Comparison of ENCODE assay signal across 8 cellular contexts in the genomic region with DNA sequence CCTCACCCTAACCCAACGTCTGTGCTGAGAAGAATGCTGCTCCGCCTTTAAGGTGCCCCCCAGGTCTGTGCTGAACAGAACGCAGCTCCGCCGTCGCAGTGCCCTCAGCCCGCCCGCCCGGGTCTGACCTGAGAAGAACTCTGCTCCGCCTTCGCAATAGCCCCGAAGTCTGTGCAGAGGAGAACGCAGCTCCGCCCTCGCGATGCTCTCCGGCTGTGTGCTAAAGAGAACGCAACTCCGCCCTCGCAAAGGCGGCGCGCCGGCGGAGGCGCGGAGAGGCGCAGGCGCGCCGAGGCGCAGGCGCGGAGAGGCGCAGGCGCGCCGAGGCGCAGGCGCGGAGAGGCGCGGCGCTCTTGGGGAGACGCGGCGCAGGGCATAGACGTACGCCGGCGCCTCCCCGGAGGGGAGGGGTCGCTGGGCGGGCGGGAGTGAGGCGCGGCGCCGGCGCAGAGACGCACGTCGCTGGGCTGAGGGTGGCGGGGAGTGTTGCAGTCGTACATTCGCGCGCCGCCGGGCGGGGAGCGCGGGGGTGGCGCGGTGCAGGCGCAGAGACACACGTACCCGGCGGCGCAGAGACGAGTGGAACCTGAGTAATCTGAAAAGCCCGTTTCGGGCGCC. TPM values are rescaled to one million over a fixed set of nuclear protein-coding genes. Genes with fewer than 3 reads are reported as not detected.
DNase-seq lines count a peak whose midpoint lies in the region; ATAC-seq and TF ChIP-seq lines count a peak whose summit lies in the region.
"Not testable (repeated sequence)": the region's sequence is repeated elsewhere in the genome, so short reads cannot be mapped to it uniquely, and the experiment has no call there.

No MANE protein-coding gene starts in this region.

- not testable (repeated sequence) for H4K8ac ChIP-seq in mesenchymal stem cell (ENCODE audit: low read length)

- not testable (repeated sequence) for H2BK12ac ChIP-seq in mesenchymal stem cell (ENCODE audit: low read length in 2 of 2)

- H3K36me3 ChIP-seq in esophagus muscularis mucosa; mesenchymal stem cell (ENCODE audit: control insufficient read depth in 1 of 2, insufficient read depth in 2 of 2, low read depth in 1 of 2, low read length in 2 of 2): not testable (repeated sequence)

- H3K14ac ChIP-seq in mesenchymal stem cell (ENCODE audit: low read length in 2 of 2), result not testable (repeated sequence)

- not testable (repeated sequence) for H3K9me3 ChIP-seq in AG04450 (ENCODE audit: control insufficient read depth, insufficient read depth, low read length); esophagus muscularis mucosa; mesenchymal stem cell (ENCODE audit: control insufficient read depth, low read length)

- H3K27ac ChIP-seq in AG04450 (ENCODE audit: low read depth, low read length), result peak overlapping the region; percentile 65
- peak overlapping the region; percentile 94 for H3K27ac ChIP-seq in RWPE1
- peak overlapping the region; percentile 90 to 95 (median 91) for H3K27ac ChIP-seq in esophagus muscularis mucosa (replicated peaks in 1 of 4)
- not testable (repeated sequence) for H3K27ac ChIP-seq in mesenchymal stem cell (ENCODE audit: low read length, poor library complexity, severe bottlenecking)

- H4K91ac ChIP-seq in mesenchymal stem cell (ENCODE audit: low read length), result not testable (repeated sequence)

- not testable (repeated sequence) for H3K79me1 ChIP-seq in mesenchymal stem cell (replicated peaks; ENCODE audit: low read length, poor library complexity, severe bottlenecking)

- not testable (repeated sequence) for H3K4ac ChIP-seq in mesenchymal stem cell (ENCODE audit: low read depth in 1 of 2, low read length in 2 of 2)

- not testable (repeated sequence) for H2BK5ac ChIP-seq in mesenchymal stem cell (ENCODE audit: low read depth, low read length, poor library complexity, severe bottlenecking)

- peak overlapping the region; percentile 90 for H3K9ac ChIP-seq in mesenchymal stem cell (ENCODE audit: low read length)

- not testable (repeated sequence) for H3K23ac ChIP-seq in mesenchymal stem cell (ENCODE audit: low read length in 2 of 2)

- 42% methylated on average over 64 of the region's 84 CpGs for WGBS in esophagus muscularis mucosa
- WGBS in mesenchymal stem cell, result 97% methylated on average over 83 of the region's 84 CpGs

- TF ChIP-seq CTCF in AG04450 (IDR thresholded peaks at IDR 0.05; ENCODE audit: low read depth, low read length); RWPE1 (conservative IDR thresholded peaks at IDR 0.05; ENCODE audit: low read depth); esophagus muscularis mucosa (IDR thresholded peaks at IDR 0.05): not testable (repeated sequence)

- POLR2A ChIA-PET in AG04450 (lab: Yijun Ruan, JAX); RWPE1 (lab: Yijun Ruan, JAX; ENCODE audit: low non-redundant PET): not testable (repeated sequence)

- not testable (repeated sequence) for H3K18ac ChIP-seq in mesenchymal stem cell (ENCODE audit: low read depth in 1 of 2, low read length in 2 of 2)

- TF ChIP-seq EP300 in esophagus muscularis mucosa (IDR thresholded peaks at IDR 0.05), result not testable (repeated sequence)

- intact Hi-C loops in esophagus muscularis mucosa (cut with DNase I), result not testable (repeated sequence)

- not testable (repeated sequence) for H3K4me2 ChIP-seq in mesenchymal stem cell (ENCODE audit: low read length, poor library complexity, severe bottlenecking)

- H2BK120ac ChIP-seq in mesenchymal stem cell (ENCODE audit: low read depth, low read length), result not testable (repeated sequence)

- not testable (repeated sequence) for H2AFZ ChIP-seq in mesenchymal stem cell (ENCODE audit: low read depth, low read length)

- peak; percentile 13 for TF ChIP-seq POLR2A in esophagus muscularis mucosa (IDR thresholded peaks at IDR 0.05; ENCODE audit: low read depth)

- peak; percentile 92 for ATAC-seq in GM19023 (IDR thresholded peaks at IDR 0.05; ENCODE audit: unreplicated experiment)
- peak; percentile 91 for ATAC-seq in HG03064 (IDR thresholded peaks at IDR 0.05; ENCODE audit: low read depth, unreplicated experiment)

- not testable (repeated sequence) for H2BK15ac ChIP-seq in mesenchymal stem cell (ENCODE audit: low read depth, poor library complexity, severe bottlenecking)

- peaks cover 0 to 16% (median 6%) of the 10 kb centered on the region in 4 donors for H3K4me1 ChIP-seq in esophagus muscularis mucosa
- not testable (repeated sequence) for H3K4me1 ChIP-seq in mesenchymal stem cell (ENCODE audit: control insufficient read depth, insufficient read depth, low read depth, low read length)

- not testable (repeated sequence) for H2AK5ac ChIP-seq in mesenchymal stem cell (ENCODE audit: low read length, severe bottlenecking)

- H3K4me3 ChIP-seq in AG04450 (ENCODE audit: low read depth, low read length), result peak overlapping the region; percentile 72
- peak overlapping the region; percentile 61 to 90 (median 68) for H3K4me3 ChIP-seq in esophagus muscularis mucosa
- peak overlapping the region in 1 of 2 experiments; percentile 83 for H3K4me3 ChIP-seq in mesenchymal stem cell (ENCODE audit: insufficient read depth in 1 of 2, low read depth in 1 of 2, low read length in 2 of 2)

- not testable (repeated sequence) for H3K27me3 ChIP-seq in AG04450 (ENCODE audit: control insufficient read depth, insufficient read depth, low read length); esophagus muscularis mucosa; mesenchymal stem cell (ENCODE audit: control insufficient read depth in 1 of 2, insufficient read depth in 1 of 2, low read length in 2 of 2)

- DNase-seq in AG04450 (ENCODE audit: low read depth, low spot score) (peak; percentile 76), RWPE1 (ENCODE audit: low spot score) (peak; percentile 58), esophagus muscularis mucosa (ENCODE audit: extremely low spot score) (peak; percentile 92)
- peak; percentile 96 for DNase-seq in activated effector memory CD4-positive, alpha-beta T cell treated with anti-CD3 and anti-CD28 coated beads, Interleukin-2, amount 50 U/mL, for 16 hours
- DNase-seq in mesenchymal stem cell, result not testable (repeated sequence)
- DNase-seq in stimulated activated CD4-positive, alpha-beta T cell treated with anti-CD3 and anti-CD28 coated beads, Interleukin-1b, Interleukin-23, amount 100 ng/mL, for 4 hours (ENCODE audit: low read depth in 2 of 2), result peak; percentile 69 to 80

- CTCF ChIA-PET in AG04450 (lab: Charles Lee), result interaction anchor here (1.3 to 1.9 kb wide), 5 partner anchors 107 to 144 kb away, joined by 3 to 9 read pairs (median 4); no protein-coding TSS in a partner anchor
- CTCF ChIA-PET in RWPE1 (lab: Yijun Ruan, JAX), result interaction anchor here (1.1 to 1.2 kb wide), 2 partner anchors 71 to 117 kb away, joined by 3 to 4 read pairs; no protein-coding TSS in a partner anchor

RNA-seq across cellular contexts. Expression of gene RABL2A, which starts 23.5 kb away (rescaled TPM):
- polyA plus RNA-seq in AG04450 (2011; rRNA removed), result 13.0 and 13.1 TPM in 2 replicates
- 13.9 and 15.7 TPM in 2 replicates for polyA minus RNA-seq in AG04450 (2011; rRNA and poly(A)+ RNA removed)
- total RNA-seq in esophagus muscularis mucosa, result 10 to 100 TPM in 2 of 4 donors, 1 to 10 TPM in 2; 6.5 to 17.9 (median 9.1) TPM
- 8.4 TPM for polyA plus RNA-seq in mesenchymal stem cell (2013, experiment 1 of 2)
- polyA plus RNA-seq in mesenchymal stem cell (2013, experiment 2 of 2), result 7.7 TPM
